ENCODE assay signal across 8 cellular contexts in the genomic region with DNA sequence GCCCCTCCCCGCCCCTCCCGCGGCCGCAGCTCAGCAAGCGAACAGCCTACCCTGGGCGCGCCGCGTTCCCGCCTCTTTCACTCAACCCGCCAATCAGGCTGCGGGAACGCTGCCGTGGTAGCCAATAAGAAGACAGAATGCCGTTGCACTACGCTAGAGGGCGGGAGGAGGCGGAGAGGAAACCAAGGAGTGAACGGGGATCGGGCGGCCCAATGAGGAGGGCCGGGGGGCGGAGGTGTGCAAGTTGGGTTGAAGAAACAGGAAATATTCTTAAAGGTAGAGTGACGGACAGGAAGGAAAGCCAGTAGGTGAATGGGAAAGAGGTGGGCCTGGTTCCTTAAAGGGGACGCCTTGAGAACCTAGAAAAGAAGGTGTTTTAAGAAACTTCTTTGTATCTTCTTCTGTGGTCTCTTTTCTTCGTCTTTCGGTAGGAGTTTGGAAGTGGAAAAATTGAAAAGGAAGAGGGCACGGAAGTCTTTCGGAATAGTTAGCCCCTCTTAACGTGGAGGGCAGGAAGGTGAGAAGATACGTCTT. TPM values are rescaled to one million over a fixed set of nuclear protein-coding genes. Genes with fewer than 3 reads are reported as not detected.
DNase-seq lines count a peak whose midpoint lies in the region; ATAC-seq and TF ChIP-seq lines count a peak whose summit lies in the region.

No MANE protein-coding gene starts in this region.

- H3K27ac ChIP-seq in DOHH2 (ENCODE audit: low read depth, low read length), result peak overlapping the region; percentile 73

- H3K9me3 Mint-ChIP-seq in activated T-helper 2 cell treated with anti-CD3 and anti-CD28 coated beads, Interferon-gamma antibody, Interleukin-2, Interleukin-4, amounts not matched to agents 10 μg/mL and 5 μg/mL and 100 μg/mL, durations not matched to agents 14 hours and 24 hours and 36 hours, result no peaks in the 10 kb centered on the region
- no peaks in the 10 kb centered on the region for H3K9me3 Mint-ChIP-seq in naive thymus-derived CD8-positive, alpha-beta T cell
- no peaks in the 10 kb centered on the region for H3K9me3 Mint-ChIP-seq in stimulated activated naive B cell treated with anti-CD40 and anti-IgM and Interleukin-4, amounts not matched to agents 10 μg/mL and 1 μg/mL and 100 μg/mL, for 72 hours

- TF ChIP-seq CTCF in DOHH2 (IDR thresholded peaks at IDR 0.05; ENCODE audit: low read depth, low read length, poor library complexity, severe bottlenecking) (no peak), fibroblast of pulmonary artery (IDR thresholded peaks at IDR 0.05; ENCODE audit: low read length, missing control alignments) (no peak)

- H3K27me3 ChIP-seq in DOHH2 (ENCODE audit: control insufficient read depth, low read length), result no peaks in the 10 kb centered on the region

- peaks cover 20% of the 10 kb centered on the region for H3K4me1 Mint-ChIP-seq in activated T-helper 2 cell treated with anti-CD3 and anti-CD28 coated beads, Interferon-gamma antibody, Interleukin-2, Interleukin-4, amounts not matched to agents 10 μg/mL and 5 μg/mL and 100 μg/mL, durations not matched to agents 14 hours and 24 hours and 36 hours (ENCODE audit: low read depth)
- peaks cover 16 to 34% (median 29%) of the 10 kb centered on the region in 4 donors for H3K4me1 Mint-ChIP-seq in naive thymus-derived CD8-positive, alpha-beta T cell
- H3K4me1 Mint-ChIP-seq in stimulated activated naive B cell treated with anti-CD40 and anti-IgM and Interleukin-4, amounts not matched to agents 10 μg/mL and 1 μg/mL and 100 μg/mL, for 72 hours, result peaks cover 22 to 24% of the 10 kb centered on the region in 2 donors

- H3K36me3 ChIP-seq in DOHH2 (ENCODE audit: control insufficient read depth, low read length), result 0 out of 2 replicates have a peak, but pooled peaks cover 3% of the 10 kb centered on the region

- POLR2A ChIA-PET in naive thymus-derived CD8-positive, alpha-beta T cell (lab: Charles Lee), result interaction anchor here (0.6 to 7.8 kb wide), 13 partner anchors 20 to 1450 kb away, joined by 3 to 82 read pairs (median 4); a partner anchor contains a TSS

- DNase-seq in GOT3 (lab: John Stamatoyannopoulos, UW) (peak; percentile 95), LHCN-M2 (ENCODE audit: low read depth) (peak; percentile 99), RPMI7951 (ENCODE audit: low read depth) (peak; percentile 99), fibroblast of pulmonary artery (ENCODE audit: low read depth) (peak; percentile 99)
- peak; percentile 99 for DNase-seq in activated T-helper 2 cell treated with anti-CD3 and anti-CD28 coated beads, Interferon-gamma antibody, Interleukin-2, Interleukin-4, amounts not matched to agents 10 μg/mL and 5 μg/mL and 100 μg/mL, durations not matched to agents 14 hours and 24 hours and 36 hours (ENCODE audit: low spot score)
- DNase-seq in naive thymus-derived CD8-positive, alpha-beta T cell, result peak; percentile 94 to 100 (median 99)
- peak; percentile 100 for DNase-seq in stimulated activated naive B cell treated with anti-CD40 and anti-IgM and Interleukin-4, amounts not matched to agents 10 μg/mL and 1 μg/mL and 100 μg/mL, for 72 hours

- intact Hi-C loops in activated T-helper 2 cell treated with anti-CD3 and anti-CD28 coated beads, Interferon-gamma antibody, Interleukin-2, Interleukin-4, amounts not matched to agents 10 μg/mL and 5 μg/mL and 100 μg/mL, durations not matched to agents 14 hours and 24 hours and 36 hours (cut with micrococcal nuclease), result loop anchor here (1.0 to 5.0 kb wide), 10 partner anchors 20 to 1451 kb away; a partner anchor contains a TSS

- H3K4me3 ChIP-seq in DOHH2 (ENCODE audit: low read length) (peak overlapping the region; percentile 90), fibroblast of pulmonary artery (replicated peaks; ENCODE audit: low read depth, low read length) (peak overlapping the region; percentile 72)

- ATAC-seq in naive thymus-derived CD8-positive, alpha-beta T cell, result peak; percentile 80 to 84
- peak; percentile 88 for ATAC-seq in stimulated activated naive B cell treated with anti-CD40 and anti-IgM and Interleukin-4, amounts not matched to agents 10 μg/mL and 1 μg/mL and 100 μg/mL, for 72 hours (replicated peaks)

- no peaks in the 10 kb centered on the region for H3F3A ChIP-seq in DOHH2 (ENCODE audit: control insufficient read depth, insufficient read depth)

- H3K4me2 ChIP-seq in DOHH2 (ENCODE audit: low read length), result peak overlapping the region; percentile 70

- no peak overlapping the region for H3K4me3 Mint-ChIP-seq in activated T-helper 2 cell treated with anti-CD3 and anti-CD28 coated beads, Interferon-gamma antibody, Interleukin-2, Interleukin-4, amounts not matched to agents 10 μg/mL and 5 μg/mL and 100 μg/mL, durations not matched to agents 14 hours and 24 hours and 36 hours (ENCODE audit: low read depth)
- H3K4me3 Mint-ChIP-seq in naive thymus-derived CD8-positive, alpha-beta T cell, result no peak overlapping the region
- H3K4me3 Mint-ChIP-seq in stimulated activated naive B cell treated with anti-CD40 and anti-IgM and Interleukin-4, amounts not matched to agents 10 μg/mL and 1 μg/mL and 100 μg/mL, for 72 hours, result no peak overlapping the region

- H3K36me3 Mint-ChIP-seq in activated T-helper 2 cell treated with anti-CD3 and anti-CD28 coated beads, Interferon-gamma antibody, Interleukin-2, Interleukin-4, amounts not matched to agents 10 μg/mL and 5 μg/mL and 100 μg/mL, durations not matched to agents 14 hours and 24 hours and 36 hours (ENCODE audit: low read depth), result peaks cover 6% of the 10 kb centered on the region
- peaks cover 0 to 5% (median 3%) of the 10 kb centered on the region in 3 donors for H3K36me3 Mint-ChIP-seq in naive thymus-derived CD8-positive, alpha-beta T cell
- H3K36me3 Mint-ChIP-seq in stimulated activated naive B cell treated with anti-CD40 and anti-IgM and Interleukin-4, amounts not matched to agents 10 μg/mL and 1 μg/mL and 100 μg/mL, for 72 hours, result peaks cover 0 to 4% of the 10 kb centered on the region in 2 donors

- peaks cover 50% of the 10 kb centered on the region for H3K79me2 ChIP-seq in DOHH2 (ENCODE audit: control insufficient read depth, low read length)

- no peaks in the 10 kb centered on the region for H3K9me3 ChIP-seq in DOHH2 (ENCODE audit: control insufficient read depth, insufficient read depth, low read length)

- H3K4me1 ChIP-seq in DOHH2 (ENCODE audit: control insufficient read depth, low read length), result peaks cover 25% of the 10 kb centered on the region

- H4K20me1 ChIP-seq in DOHH2 (ENCODE audit: control insufficient read depth, insufficient read depth, low read depth, low read length), result no peaks in the 10 kb centered on the region

- H3K27ac Mint-ChIP-seq in activated T-helper 2 cell treated with anti-CD3 and anti-CD28 coated beads, Interferon-gamma antibody, Interleukin-2, Interleukin-4, amounts not matched to agents 10 μg/mL and 5 μg/mL and 100 μg/mL, durations not matched to agents 14 hours and 24 hours and 36 hours, result no peak overlapping the region
- H3K27ac Mint-ChIP-seq in naive thymus-derived CD8-positive, alpha-beta T cell, result no peak overlapping the region
- H3K27ac Mint-ChIP-seq in stimulated activated naive B cell treated with anti-CD40 and anti-IgM and Interleukin-4, amounts not matched to agents 10 μg/mL and 1 μg/mL and 100 μg/mL, for 72 hours, result no peak overlapping the region

- H3K9me2 ChIP-seq in DOHH2 (replicated peaks; ENCODE audit: control insufficient read depth, low read length), result no peaks in the 10 kb centered on the region

- no peaks in the 10 kb centered on the region for H3K27me3 Mint-ChIP-seq in activated T-helper 2 cell treated with anti-CD3 and anti-CD28 coated beads, Interferon-gamma antibody, Interleukin-2, Interleukin-4, amounts not matched to agents 10 μg/mL and 5 μg/mL and 100 μg/mL, durations not matched to agents 14 hours and 24 hours and 36 hours (ENCODE audit: low read depth)
- H3K27me3 Mint-ChIP-seq in naive thymus-derived CD8-positive, alpha-beta T cell, result no peaks in the 10 kb centered on the region
- no peaks in the 10 kb centered on the region for H3K27me3 Mint-ChIP-seq in stimulated activated naive B cell treated with anti-CD40 and anti-IgM and Interleukin-4, amounts not matched to agents 10 μg/mL and 1 μg/mL and 100 μg/mL, for 72 hours

RNA-seq across cellular contexts. Expression of a gene that starts 0.3 kb away (rescaled TPM):
- total RNA-seq in LHCN-M2 (2014; rRNA removed), result 8.3 and 11.9 TPM in 2 replicates
- polyA plus RNA-seq in LHCN-M2 (2012), result 2.4 TPM
- 6.2 and 10.6 TPM in 2 replicates for total RNA-seq in RPMI7951 (2014; rRNA removed; shearing (Covaris generic))
- total RNA-seq in activated T-helper 2 cell treated with anti-CD3 and anti-CD28 coated beads, Interferon-gamma antibody, Interleukin-2, Interleukin-4, amounts not matched to agents 10 μg/mL and 5 μg/mL and 100 μg/mL, durations not matched to agents 14 hours and 24 hours and 36 hours, result 13.9 and 15.6 TPM in 2 replicates
- total RNA-seq in naive thymus-derived CD8-positive, alpha-beta T cell, result 10 to 100 TPM; 23.6 to 25.2 TPM
- 1 to 10 TPM; 2.4 to 4.3 (median 4.1) TPM for polyA plus RNA-seq in naive thymus-derived CD8-positive, alpha-beta T cell

RNA-seq across cellular contexts. Expression of a gene that starts 49.3 kb away (rescaled TPM):
- 204 and 247 TPM in 2 replicates for total RNA-seq in LHCN-M2 (2014; rRNA removed)
- 66.7 TPM for polyA plus RNA-seq in LHCN-M2 (2012)
- total RNA-seq in RPMI7951 (2014; rRNA removed; shearing (Covaris generic)), result 203 and 212 TPM in 2 replicates
- 129 and 134 TPM in 2 replicates for total RNA-seq in activated T-helper 2 cell treated with anti-CD3 and anti-CD28 coated beads, Interferon-gamma antibody, Interleukin-2, Interleukin-4, amounts not matched to agents 10 μg/mL and 5 μg/mL and 100 μg/mL, durations not matched to agents 14 hours and 24 hours and 36 hours
- 10 to 100 TPM; 57.9 to 63.2 TPM for total RNA-seq in naive thymus-derived CD8-positive, alpha-beta T cell
- 10 to 100 TPM; 41.9 to 65.9 (median 62.4) TPM for polyA plus RNA-seq in naive thymus-derived CD8-positive, alpha-beta T cell

RNA-seq across cellular contexts. Expression of a gene that starts 50.1 kb away (rescaled TPM):
- total RNA-seq in LHCN-M2 (2014; rRNA removed), result 54.8 and 59.2 TPM in 2 replicates
- 21.6 TPM for polyA plus RNA-seq in LHCN-M2 (2012)
- 65.1 and 75.0 TPM in 2 replicates for total RNA-seq in RPMI7951 (2014; rRNA removed; shearing (Covaris generic))
- 35.7 and 38.3 TPM in 2 replicates for total RNA-seq in activated T-helper 2 cell treated with anti-CD3 and anti-CD28 coated beads, Interferon-gamma antibody, Interleukin-2, Interleukin-4, amounts not matched to agents 10 μg/mL and 5 μg/mL and 100 μg/mL, durations not matched to agents 14 hours and 24 hours and 36 hours
- total RNA-seq in naive thymus-derived CD8-positive, alpha-beta T cell, result 10 to 100 TPM; 23.0 to 23.5 TPM
- polyA plus RNA-seq in naive thymus-derived CD8-positive, alpha-beta T cell, result 10 to 100 TPM; 29.6 to 36.9 (median 34.8) TPM

Comparison
In these comparisons a context has a peak if more than half of its experiments do, and no peak if none do; other contexts are left out.
1. Peak in every context shown above with its lines: DNase-seq, ATAC-seq, H3K4me3 ChIP-seq and H3K27ac ChIP-seq.